Comparison of ENCODE assay signal across 8 cellular contexts in genomic region chrX:3271485-3272186, GRCh38.
DNase-seq lines count a peak whose midpoint lies in the region; ATAC-seq and TF ChIP-seq lines count a peak whose summit lies in the region.
"Had no signal": no experiment of that assay in that cellular context is flagged by ENCODE, and none has a peak within 500 bp of the region (broad histone marks: within the 10 kb centered on the region; RNA-seq: fewer than 3 reads in every experiment).

No MANE protein-coding gene starts in this region.

- 53% methylated on average over 12 of the region's 12 CpGs for WGBS in hepatocyte (ENCODE audit: low lambda C conversion rate, missing lambda C conversion rate)
- WGBS in suprapubic skin = 13% methylated on average over 12 of the region's 12 CpGs

- no peaks in the 10 kb centered on the region for H3K9me2 ChIP-seq in hepatocyte (replicated peaks; ENCODE audit: insufficient read depth)

- no peak for TF ChIP-seq POLR2A in suprapubic skin (IDR thresholded peaks at IDR 0.05)

- H3K36me3 ChIP-seq in adipocyte (ENCODE audit: control insufficient read depth, insufficient read depth, low read length, severe bottlenecking) (no peaks in the 10 kb centered on the region), hepatocyte (replicated peaks; ENCODE audit: insufficient read depth, low read depth) (no peaks in the 10 kb centered on the region), suprapubic skin (no peaks in the 10 kb centered on the region)
- H3K36me3 ChIP-seq: esophagus muscularis mucosa had no signal

- DNase-seq in HS-5 (ENCODE audit: low read depth) (peak; percentile 43), adipocyte (ENCODE audit: low read depth) (peak; percentile 71), hepatocyte (ENCODE audit: low spot score) (peak; percentile 17), suprapubic skin (ENCODE audit: low spot score in 2 of 2) (no peak), NCI-H2227 treated with DMSO at 0.1 percent for 48 hours (lab: John Stamatoyannopoulos, UW) (no peak), mucosa of gallbladder (ENCODE audit: low spot score) (no peak)

- no peak for TF ChIP-seq CTCF in hepatocyte (IDR thresholded peaks at IDR 0.05; ENCODE audit: poor library complexity)
- TF ChIP-seq CTCF in suprapubic skin (IDR thresholded peaks at IDR 0.05) = no peak

- H3K9me3 ChIP-seq in adipocyte (ENCODE audit: control insufficient read depth, low read length) (no peaks in the 10 kb centered on the region), hepatocyte (ENCODE audit: low read depth) (no peaks in the 10 kb centered on the region), suprapubic skin (no peaks in the 10 kb centered on the region)

- H3K79me2 ChIP-seq in hepatocyte = no peaks in the 10 kb centered on the region

- no peak overlapping the region for H3K9ac ChIP-seq in adipocyte (ENCODE audit: low read length)

- H3K27ac ChIP-seq in hepatocyte (peak overlapping the region; percentile 74), suprapubic skin (no peak overlapping the region)

- H3K4me1 ChIP-seq in adipocyte (ENCODE audit: control insufficient read depth, insufficient read depth, low read length) = peaks cover 15% of the 10 kb centered on the region
- H3K4me1 ChIP-seq in hepatocyte (ENCODE audit: insufficient read depth) = no peaks in the 10 kb centered on the region
- H3K4me1 ChIP-seq in suprapubic skin = peaks cover 16% of the 10 kb centered on the region
- H3K4me1 ChIP-seq: esophagus muscularis mucosa had no signal

- H3K4me3 ChIP-seq in adipocyte (ENCODE audit: low read length) (no peak overlapping the region), hepatocyte (no peak overlapping the region), suprapubic skin (peak overlapping the region; percentile 23)

- H4K20me1 ChIP-seq in hepatocyte (ENCODE audit: insufficient read depth, poor library complexity, severe bottlenecking) = no peaks in the 10 kb centered on the region

- ATAC-seq in HG02840 (IDR thresholded peaks at IDR 0.05; ENCODE audit: low FRiP score, unreplicated experiment) = no peak

- H3K27me3 ChIP-seq in adipocyte (replicated peaks; ENCODE audit: control insufficient read depth, insufficient read depth, low read length) = no peaks in the 10 kb centered on the region
- H3K27me3 ChIP-seq in hepatocyte = no peaks in the 10 kb centered on the region
- no peaks in the 10 kb centered on the region for H3K27me3 ChIP-seq in suprapubic skin
- H3K27me3 ChIP-seq: esophagus muscularis mucosa had no signal

- H2AFZ ChIP-seq in hepatocyte = no peak overlapping the region

- TF ChIP-seq EP300 in suprapubic skin (IDR thresholded peaks at IDR 0.05) = no peak

- peak overlapping the region; percentile 65 for H3K4me2 ChIP-seq in hepatocyte

Comparison
In these comparisons a context has a peak if more than half of its experiments do, and no peak if none do; other contexts are left out.
1. DNase-seq: peak in HS-5 (single experiment), adipocyte (single experiment) and hepatocyte (single experiment); none in suprapubic skin (0 of 2), NCI-H2227 treated with DMSO at 0.1 percent for 48 hours (single experiment) and mucosa of gallbladder (single experiment).